In genomic region chr16:68246121-68246520, GRCh38 we compare ENCODE assay signal across 1 cellular context.
TF ChIP-seq lines count a peak whose summit lies in the region.

No MANE protein-coding gene starts in this region.

TF ChIP-seq in H1, 55 proteins besides CTCF, POLR2A, EP300 and RAD21:
- TF ChIP-seq SP2 (IDR thresholded peaks at IDR 0.05; ENCODE audit: low read length) (no peak), SIRT6 (IDR thresholded peaks at IDR 0.05; ENCODE audit: low read length) (no peak), CHD2 (IDR thresholded peaks at IDR 0.05; ENCODE audit: low read length) (no peak), KDM4A (IDR thresholded peaks at IDR 0.05; ENCODE audit: low read depth, low read length, severe bottlenecking) (no peak), BCL11A (IDR thresholded peaks at IDR 0.05; ENCODE audit: low read depth in 2 of 2, low read length in 2 of 2) (no peak), TAF1 (IDR thresholded peaks at IDR 0.05; ENCODE audit: low read depth, low read length) (no peak), SP1 (IDR thresholded peaks at IDR 0.05; ENCODE audit: low read depth, low read length) (no peak), SRF (IDR thresholded peaks at IDR 0.05; ENCODE audit: low read depth, low read length) (no peak), NANOG (IDR thresholded peaks at IDR 0.05; ENCODE audit: insufficient read depth, low read depth, low read length, poor library complexity, severe bottlenecking) (no peak), GTF2F1 (IDR thresholded peaks at IDR 0.05; ENCODE audit: borderline replicate concordance, low read depth, low read length) (no peak), CBX8 (IDR thresholded peaks at IDR 0.05; ENCODE audit: borderline replicate concordance, low read depth, low read length) (no peak), PHF8 (conservative IDR thresholded peaks at IDR 0.05; ENCODE audit: low read depth, low read length) (no peak), RXRA (IDR thresholded peaks at IDR 0.05; ENCODE audit: insufficient read depth, low read depth, low read length) (no peak), RBBP5 (IDR thresholded peaks at IDR 0.05; ENCODE audit: borderline replicate concordance, low read depth, low read length) (no peak), CBX5 (IDR thresholded peaks at IDR 0.05; ENCODE audit: low read depth, low read length) (no peak)
TF ChIP-seq in H1: peak in this region for 0.
